ENCODE assay signal across 18 cellular contexts in the genomic region with DNA sequence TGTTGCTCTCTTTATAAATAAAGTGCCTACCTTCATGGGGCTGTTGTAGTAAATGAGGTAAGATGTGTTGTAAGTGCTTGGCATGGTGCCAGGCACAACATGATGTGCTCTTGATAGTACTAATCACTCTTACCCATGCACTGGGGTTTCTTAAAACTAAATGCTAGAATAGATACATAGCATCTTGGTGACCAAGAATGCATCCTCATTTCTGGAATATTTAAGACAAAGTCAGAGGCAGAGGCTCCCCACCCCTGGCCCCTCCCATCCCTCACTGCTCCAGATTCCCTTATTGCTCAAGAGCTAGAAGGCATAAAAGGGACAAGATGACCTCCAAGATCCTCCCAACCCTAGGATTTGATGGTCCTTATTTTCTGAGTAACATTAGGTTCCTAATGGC.
A peak's percentile ranks its signal among the peaks of the same experiment; 100 is the strongest.
DNase-seq lines count a peak whose midpoint lies in the region; ATAC-seq and TF ChIP-seq lines count a peak whose summit lies in the region.
"Had no signal": no experiment of that assay in that cellular context is flagged by ENCODE, and none has a peak within 500 bp of the region (broad histone marks: within the 10 kb centered on the region; RNA-seq: fewer than 3 reads in every experiment).

No MANE protein-coding gene starts in this region.

- H3K9me3 Mint-ChIP-seq in natural killer cell treated with Interleukin-12 subunit alpha and Interleukin-12 subunit beta and Interleukin-15 and Interleukin-18, amount 100 ng/mL, for 72 hours = no peaks in the 10 kb centered on the region
- no peaks in the 10 kb centered on the region for H3K9me3 Mint-ChIP-seq in activated CD8-positive, alpha-beta T cell treated with anti-CD3 and anti-CD28 coated beads, Interleukin-2, amount 10 ng/mL, durations not matched to agents 7 days and 5 days (ENCODE audit: insufficient read depth)
- H3K9me3 Mint-ChIP-seq: activated CD4-positive, alpha-beta T cell treated with anti-CD3 and anti-CD28 coated beads, Interleukin-2, amount 10 ng/mL, durations not matched to agents 7 days and 5 days; dendritic cell treated with granulocyte-macrophage colony-stimulating factor and Interleukin-4, amounts not matched to agents 40 ng/mL and 50 ng/mL, for 4 days had no signal

- H3K4me3 ChIP-seq in choroid plexus epithelial cell (ENCODE audit: low read depth, low read length) = no peak overlapping the region
- H3K4me3 ChIP-seq: heart right ventricle had no signal

- CTCF ChIA-PET in activated CD8-positive, alpha-beta T cell treated with anti-CD3 and anti-CD28 coated beads, Interleukin-2, amount 10 ng/mL, durations not matched to agents 7 days and 5 days (lab: Charles Lee) = no interaction called here

- intact Hi-C loops in sciatic nerve (cut with DNase I) = no loop called here

- no peak overlapping the region for H3K27ac Mint-ChIP-seq in natural killer cell treated with Interleukin-12 subunit alpha and Interleukin-12 subunit beta and Interleukin-15 and Interleukin-18, amount 100 ng/mL, for 72 hours
- H3K27ac Mint-ChIP-seq in activated CD8-positive, alpha-beta T cell treated with anti-CD3 and anti-CD28 coated beads, Interleukin-2, amount 10 ng/mL, durations not matched to agents 7 days and 5 days = no peak overlapping the region
- H3K27ac Mint-ChIP-seq: activated CD4-positive, alpha-beta T cell treated with anti-CD3 and anti-CD28 coated beads, Interleukin-2, amount 10 ng/mL, durations not matched to agents 7 days and 5 days; dendritic cell treated with granulocyte-macrophage colony-stimulating factor and Interleukin-4, amounts not matched to agents 40 ng/mL and 50 ng/mL, for 4 days had no signal

- no peak for TF ChIP-seq CTCF in choroid plexus epithelial cell (conservative IDR thresholded peaks at IDR 0.05; ENCODE audit: low read depth, low read length)

- DNase-seq in NCI-H2029 (lab: John Stamatoyannopoulos, UW) = peak; percentile 19
- no peak for DNase-seq in NCI-H2029 treated with DMSO at 0.1 percent for 48 hours (lab: John Stamatoyannopoulos, UW)
- DNase-seq in NCI-H1105 treated with DMSO at 0.1 percent for 48 hours (lab: John Stamatoyannopoulos, UW) = peak; percentile 39
- DNase-seq in choroid plexus epithelial cell (ENCODE audit: low read depth) = peak; percentile 26
- no peak for DNase-seq in sciatic nerve (ENCODE audit: low spot score)
- no peak for DNase-seq in natural killer cell treated with Interleukin-12 subunit alpha and Interleukin-12 subunit beta and Interleukin-15 and Interleukin-18, amount 100 ng/mL, for 72 hours (ENCODE audit: low spot score)
- no peak for DNase-seq in NK-92 treated with Interleukin-12 subunit alpha and Interleukin-12 subunit beta, amount 100 ng/mL, for 24 hours (lab: John Stamatoyannopoulos, UW)
- DNase-seq in activated CD8-positive, alpha-beta T cell treated with anti-CD3 and anti-CD28 coated beads, Interleukin-2, amount 10 ng/mL, durations not matched to agents 7 days and 5 days = no peak
- DNase-seq: activated CD4-positive, alpha-beta T cell treated with anti-CD3 and anti-CD28 coated beads, Interleukin-2, amount 10 ng/mL, durations not matched to agents 7 days and 5 days; activated naive CD4-positive, alpha-beta T cell; GDM1; heart right ventricle; mesendoderm; NCI-H2081; posterior cingulate gyrus; substantia nigra had no signal

- H3K4me3 Mint-ChIP-seq in natural killer cell treated with Interleukin-12 subunit alpha and Interleukin-12 subunit beta and Interleukin-15 and Interleukin-18, amount 100 ng/mL, for 72 hours = no peak overlapping the region
- H3K4me3 Mint-ChIP-seq in activated CD8-positive, alpha-beta T cell treated with anti-CD3 and anti-CD28 coated beads, Interleukin-2, amount 10 ng/mL, durations not matched to agents 7 days and 5 days = no peak overlapping the region
- H3K4me3 Mint-ChIP-seq: activated CD4-positive, alpha-beta T cell treated with anti-CD3 and anti-CD28 coated beads, Interleukin-2, amount 10 ng/mL, durations not matched to agents 7 days and 5 days; dendritic cell treated with granulocyte-macrophage colony-stimulating factor and Interleukin-4, amounts not matched to agents 40 ng/mL and 50 ng/mL, for 4 days had no signal

- no peaks in the 10 kb centered on the region for H3K36me3 Mint-ChIP-seq in natural killer cell treated with Interleukin-12 subunit alpha and Interleukin-12 subunit beta and Interleukin-15 and Interleukin-18, amount 100 ng/mL, for 72 hours
- no peaks in the 10 kb centered on the region for H3K36me3 Mint-ChIP-seq in activated CD8-positive, alpha-beta T cell treated with anti-CD3 and anti-CD28 coated beads, Interleukin-2, amount 10 ng/mL, durations not matched to agents 7 days and 5 days (ENCODE audit: low read depth)

- peak; percentile 80 for ATAC-seq in sciatic nerve
- no peak for ATAC-seq in natural killer cell treated with Interleukin-12 subunit alpha and Interleukin-12 subunit beta and Interleukin-15 and Interleukin-18, amount 100 ng/mL, for 72 hours
- no peak for ATAC-seq in activated CD8-positive, alpha-beta T cell treated with anti-CD3 and anti-CD28 coated beads, Interleukin-2, amount 10 ng/mL, durations not matched to agents 7 days and 5 days
- ATAC-seq: SK-N-SH treated with all-trans-retinoic acid at 6 μM for 48 hours had no signal

- no peaks in the 10 kb centered on the region for H3K4me1 Mint-ChIP-seq in natural killer cell treated with Interleukin-12 subunit alpha and Interleukin-12 subunit beta and Interleukin-15 and Interleukin-18, amount 100 ng/mL, for 72 hours (ENCODE audit: low read depth in 2 of 2)
- peaks cover 5% of the 10 kb centered on the region for H3K4me1 Mint-ChIP-seq in activated CD8-positive, alpha-beta T cell treated with anti-CD3 and anti-CD28 coated beads, Interleukin-2, amount 10 ng/mL, durations not matched to agents 7 days and 5 days (ENCODE audit: low read depth)
- H3K4me1 Mint-ChIP-seq: activated CD4-positive, alpha-beta T cell treated with anti-CD3 and anti-CD28 coated beads, Interleukin-2, amount 10 ng/mL, durations not matched to agents 7 days and 5 days had no signal

- peaks cover 3 to 6% of the 10 kb centered on the region in 2 donors for H3K27me3 Mint-ChIP-seq in natural killer cell treated with Interleukin-12 subunit alpha and Interleukin-12 subunit beta and Interleukin-15 and Interleukin-18, amount 100 ng/mL, for 72 hours
- H3K27me3 Mint-ChIP-seq in activated CD8-positive, alpha-beta T cell treated with anti-CD3 and anti-CD28 coated beads, Interleukin-2, amount 10 ng/mL, durations not matched to agents 7 days and 5 days (ENCODE audit: low read depth) = no peaks in the 10 kb centered on the region

- POLR2A ChIA-PET in activated CD8-positive, alpha-beta T cell treated with anti-CD3 and anti-CD28 coated beads, Interleukin-2, amount 10 ng/mL, durations not matched to agents 7 days and 5 days (lab: Charles Lee) = no interaction called here

Comparison
In these comparisons a context has a peak if more than half of its experiments do, and no peak if none do; other contexts are left out.
1. DNase-seq: peak in NCI-H2029 (single experiment), NCI-H1105 treated with DMSO at 0.1 percent for 48 hours (single experiment) and choroid plexus epithelial cell (single experiment); none in NCI-H2029 treated with DMSO at 0.1 percent for 48 hours (single experiment), sciatic nerve (single experiment), natural killer cell treated with Interleukin-12 subunit alpha and Interleukin-12 subunit beta and Interleukin-15 and Interleukin-18, amount 100 ng/mL, for 72 hours (single experiment), NK-92 treated with Interleukin-12 subunit alpha and Interleukin-12 subunit beta, amount 100 ng/mL, for 24 hours (single experiment) and activated CD8-positive, alpha-beta T cell treated with anti-CD3 and anti-CD28 coated beads, Interleukin-2, amount 10 ng/mL, durations not matched to agents 7 days and 5 days (single experiment).